ENCODE assay signal across 11 cellular contexts in the genomic region with DNA sequence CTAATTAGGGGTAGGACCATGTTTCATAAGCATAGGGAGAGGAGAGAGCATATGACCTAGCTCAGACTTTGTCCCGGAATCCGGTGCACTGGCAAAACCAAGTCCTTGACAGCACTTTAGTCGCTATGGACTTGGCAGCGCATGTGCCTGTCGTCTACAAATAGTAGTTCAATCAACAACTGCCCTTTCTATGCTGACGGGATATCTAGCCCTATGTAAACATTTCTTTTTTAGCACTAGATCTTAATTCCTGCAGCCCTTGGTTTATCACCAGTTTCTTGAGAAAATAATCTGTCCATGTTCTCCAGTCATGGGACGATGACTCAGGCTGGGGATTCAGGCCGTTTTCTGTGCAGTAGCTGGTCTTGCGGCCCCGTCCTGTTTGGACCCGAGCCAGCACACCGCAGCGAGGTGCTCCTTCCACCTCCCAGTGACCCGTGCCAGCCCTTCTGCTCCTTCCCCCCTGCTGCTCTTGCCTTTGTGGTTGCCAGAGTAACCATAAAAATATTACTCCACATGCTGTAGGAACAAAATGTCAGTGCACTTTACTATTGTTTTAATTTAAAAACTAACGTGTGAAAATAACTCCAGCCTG. TPM values are rescaled to one million over a fixed set of nuclear protein-coding genes. Genes with fewer than 3 reads are reported as not detected.
DNase-seq lines count a peak whose midpoint lies in the region; ATAC-seq lines count a peak whose summit lies in the region.
"Had no signal": no experiment of that assay in that cellular context is flagged by ENCODE, and none has a peak within 500 bp of the region (broad histone marks: within the 10 kb centered on the region; RNA-seq: fewer than 3 reads in every experiment).

No MANE protein-coding gene starts in this region.

- in situ Hi-C loops in Caki2 (cut with HindIII; ENCODE audit: low pct_unique_long_range_greater_than_20kb, low sequenced_read_pairs): no loop called here

- H4K8ac ChIP-seq in mesenchymal stem cell (ENCODE audit: low read length): no peak overlapping the region

- peaks cover 0 to 19% of the 10 kb centered on the region in 2 experiments for H3K27me3 ChIP-seq in mesenchymal stem cell (ENCODE audit: control insufficient read depth in 1 of 2, insufficient read depth in 1 of 2, low read length in 2 of 2)
- H3K27me3 ChIP-seq: cardiac muscle cell had no signal

- ATAC-seq in HG02938 (IDR thresholded peaks at IDR 0.05; ENCODE audit: unreplicated experiment): no peak
- ATAC-seq in HG03520 (IDR thresholded peaks at IDR 0.05; ENCODE audit: unreplicated experiment): no peak

- no peak overlapping the region for H4K91ac ChIP-seq in mesenchymal stem cell (ENCODE audit: low read length)

- no peak overlapping the region for H2BK15ac ChIP-seq in mesenchymal stem cell (ENCODE audit: low read depth, poor library complexity, severe bottlenecking)

- H3K36me3 ChIP-seq in mesenchymal stem cell (ENCODE audit: control insufficient read depth in 1 of 2, insufficient read depth in 2 of 2, low read depth in 1 of 2, low read length in 2 of 2): no peaks in the 10 kb centered on the region
- H3K36me3 ChIP-seq: cardiac muscle cell had no signal

- H3K4ac ChIP-seq in mesenchymal stem cell (ENCODE audit: low read depth in 1 of 2, low read length in 2 of 2): no peak overlapping the region

- peaks cover 3% of the 10 kb centered on the region for H3K9me3 ChIP-seq in mesenchymal stem cell (ENCODE audit: control insufficient read depth, low read length)

- no peak overlapping the region for H3K18ac ChIP-seq in mesenchymal stem cell (ENCODE audit: low read depth in 1 of 2, low read length in 2 of 2)

- H3K23ac ChIP-seq in mesenchymal stem cell (ENCODE audit: low read length in 2 of 2): no peak overlapping the region

- H3K4me3 ChIP-seq in mesenchymal stem cell (ENCODE audit: insufficient read depth in 1 of 2, low read depth in 1 of 2, low read length in 2 of 2): no peak overlapping the region
- H3K4me3 ChIP-seq: cardiac muscle cell, skin epidermis had no signal

- no peaks in the 10 kb centered on the region for H3K79me1 ChIP-seq in mesenchymal stem cell (replicated peaks; ENCODE audit: low read length, poor library complexity, severe bottlenecking)

- 75% methylated on average over 15 of the region's 15 CpGs for WGBS in mesenchymal stem cell

- DNase-seq in Caki2 (ENCODE audit: low read depth): peak; percentile 97
- peak; percentile 57 to 81 for DNase-seq in NCI-H2081 (lab: John Stamatoyannopoulos, UW)
- DNase-seq in cerebellar nuclear complex (lab: John Stamatoyannopoulos, UW): peak; percentile 65 to 92
- no peak for DNase-seq in mesenchymal stem cell
- no peak for DNase-seq in HuH-7.5 (ENCODE audit: low spot score)
- no peak for DNase-seq in T-helper 2 cell
- DNase-seq: CD4-positive, CD25-positive, alpha-beta regulatory T cell had no signal

- H2AK5ac ChIP-seq in mesenchymal stem cell (ENCODE audit: low read length, severe bottlenecking): no peak overlapping the region

- no peak overlapping the region for H2BK120ac ChIP-seq in mesenchymal stem cell (ENCODE audit: low read depth, low read length)

- no peak overlapping the region for H2BK12ac ChIP-seq in mesenchymal stem cell (ENCODE audit: low read length in 2 of 2)

- no peak overlapping the region for H2AFZ ChIP-seq in mesenchymal stem cell (ENCODE audit: low read depth, low read length)

- no peak overlapping the region for H3K27ac ChIP-seq in mesenchymal stem cell (ENCODE audit: low read length, poor library complexity, severe bottlenecking)
- H3K27ac ChIP-seq: cardiac muscle cell, skin epidermis had no signal

- no peak overlapping the region for H2BK5ac ChIP-seq in mesenchymal stem cell (ENCODE audit: low read depth, low read length, poor library complexity, severe bottlenecking)

- peak overlapping the region; percentile 39 for H3K4me2 ChIP-seq in mesenchymal stem cell (ENCODE audit: low read length, poor library complexity, severe bottlenecking)

- H3K9ac ChIP-seq in mesenchymal stem cell (ENCODE audit: low read length): no peak overlapping the region

- no peak overlapping the region for H3K14ac ChIP-seq in mesenchymal stem cell (ENCODE audit: low read length in 2 of 2)

- peaks cover 4% of the 10 kb centered on the region for H3K4me1 ChIP-seq in mesenchymal stem cell (ENCODE audit: control insufficient read depth, insufficient read depth, low read depth, low read length)

RNA-seq across cellular contexts. Expression of gene MT1HL1, which starts 8.6 kb away (rescaled TPM):
- total RNA-seq in Caki2 (2014; rRNA removed; shearing (Covaris generic); ENCODE audit: low replicate concordance): not detected in 2 replicates
- polyA plus RNA-seq in mesenchymal stem cell (2013, experiment 1 of 2): not detected
- not detected for polyA plus RNA-seq in mesenchymal stem cell (2013, experiment 2 of 2)
- total RNA-seq: cardiac muscle cell; CD4-positive, CD25-positive, alpha-beta regulatory T cell had no signal
- polyA plus RNA-seq: cardiac muscle cell; CD4-positive, CD25-positive, alpha-beta regulatory T cell had no signal

RNA-seq across cellular contexts. Expression of gene RYR2, which starts 29.1 kb away (rescaled TPM):
- 0.98 and 1.0 TPM in 2 replicates for total RNA-seq in Caki2 (2014; rRNA removed; shearing (Covaris generic); ENCODE audit: low replicate concordance)
- polyA plus RNA-seq in mesenchymal stem cell (2013, experiment 1 of 2): 0.04 TPM
- polyA plus RNA-seq in mesenchymal stem cell (2013, experiment 2 of 2): 0.01 TPM

Comparison
In these comparisons a context has a peak if more than half of its experiments do, and no peak if none do; other contexts are left out.
1. DNase-seq: peak in Caki2 (single experiment), NCI-H2081 (2 of 2) and cerebellar nuclear complex (2 of 2); none in mesenchymal stem cell (single experiment), HuH-7.5 (single experiment) and T-helper 2 cell (0 of 5).